In genomic region chr17:68196394-68197090, GRCh38 we compare ENCODE assay signal across 8 cellular contexts. TPM values are rescaled to one million over a fixed set of nuclear protein-coding genes. Genes with fewer than 3 reads are reported as not detected.
DNase-seq lines count a peak whose midpoint lies in the region; ATAC-seq lines count a peak whose summit lies in the region.

No MANE protein-coding gene starts in this region.

- H3K4me3 Mint-ChIP-seq in activated T-cell treated with anti-CD3 and anti-CD28 coated beads, Interleukin-2, amount 50 U/mL, for 72 hours: peak overlapping the region; percentile 81 to 93

- no peak overlapping the region for H3K27ac ChIP-seq in stomach smooth muscle (ENCODE audit: low read length)

- no peaks in the 10 kb centered on the region for H3K9me3 Mint-ChIP-seq in activated T-cell treated with anti-CD3 and anti-CD28 coated beads, Interleukin-2, amount 50 U/mL, for 72 hours

- no peaks in the 10 kb centered on the region for H3K9me3 ChIP-seq in stomach smooth muscle (ENCODE audit: control insufficient read depth in 2 of 2, low read length in 2 of 2)

- no peak overlapping the region for H3K27ac Mint-ChIP-seq in activated T-cell treated with anti-CD3 and anti-CD28 coated beads, Interleukin-2, amount 50 U/mL, for 72 hours

- H3K36me3 Mint-ChIP-seq in activated T-cell treated with anti-CD3 and anti-CD28 coated beads, Interleukin-2, amount 50 U/mL, for 72 hours (ENCODE audit: insufficient read depth in 2 of 2): no peaks in the 10 kb centered on the region

- no peak overlapping the region for H3K9ac ChIP-seq in stomach smooth muscle (ENCODE audit: low read length in 2 of 2)

- H3K4me3 ChIP-seq in stomach smooth muscle (ENCODE audit: low read length in 2 of 2): peak overlapping the region; percentile 46 to 61

- H3K4me1 ChIP-seq in stomach smooth muscle (ENCODE audit: control insufficient read depth, insufficient read depth, low read length): peaks cover 43% of the 10 kb centered on the region

- peaks cover 36% of the 10 kb centered on the region for H3K4me1 Mint-ChIP-seq in activated T-cell treated with anti-CD3 and anti-CD28 coated beads, Interleukin-2, amount 50 U/mL, for 72 hours (ENCODE audit: low read depth)

- H3K36me3 ChIP-seq in stomach smooth muscle (ENCODE audit: control insufficient read depth in 2 of 2, insufficient read depth in 2 of 2, low read length in 2 of 2): no peaks in the 10 kb centered on the region

- peaks cover 32% of the 10 kb centered on the region for H3K27me3 Mint-ChIP-seq in activated T-cell treated with anti-CD3 and anti-CD28 coated beads, Interleukin-2, amount 50 U/mL, for 72 hours (ENCODE audit: low read depth)

- H3K27me3 ChIP-seq in stomach smooth muscle (ENCODE audit: control insufficient read depth in 1 of 2, insufficient read depth in 2 of 2, low read length in 2 of 2): peaks cover 49 to 52% of the 10 kb centered on the region in 2 donors

- in situ Hi-C loops in KBM-7 (cut with MboI; ENCODE audit: low pct_unique_long_range_greater_than_20kb, low sequenced_read_pairs): no loop called here

- ATAC-seq in activated T-cell treated with anti-CD3 and anti-CD28 coated beads, Interleukin-2, amount 50 U/mL, for 72 hours (replicated peaks in 1 of 2): no peak

- DNase-seq in NCI-H2227 (lab: John Stamatoyannopoulos, UW; ENCODE audit: unreplicated experiment): peak; percentile 11
- DNase-seq in NCI-H2227 treated with DMSO at 0.1 percent for 48 hours (lab: John Stamatoyannopoulos, UW): no peak
- no peak for DNase-seq in activated T-cell treated with anti-CD3 and anti-CD28 coated beads, Interleukin-2, amount 50 U/mL, for 72 hours
- peak; percentile 23 for DNase-seq in iPS-NIHi11 (ENCODE audit: low spot score)
- no peak for DNase-seq in KBM-7
- no peak for DNase-seq in Ammon's horn (ENCODE audit: low spot score)
- no peak for DNase-seq in HK-2 (ENCODE audit: unreplicated experiment)

RNA-seq across cellular contexts. Expression of gene AMZ2, which starts 51.3 kb away (rescaled TPM):
- 100 to 1,000 TPM; 185 to 224 TPM for total RNA-seq in activated T-cell treated with anti-CD3 and anti-CD28 coated beads, Interleukin-2, amount 50 U/mL, for 72 hours

Comparison
In these comparisons a context has a peak if more than half of its experiments do, and no peak if none do; other contexts are left out.
1. DNase-seq: peak in NCI-H2227 (single experiment) and iPS-NIHi11 (single experiment); none in NCI-H2227 treated with DMSO at 0.1 percent for 48 hours (single experiment), activated T-cell treated with anti-CD3 and anti-CD28 coated beads, Interleukin-2, amount 50 U/mL, for 72 hours (0 of 2), KBM-7 (single experiment), Ammon's horn (single experiment) and HK-2 (single experiment).